ENCODE assay signal across 25 cellular contexts in genomic region chr6:142783499-142783898, GRCh38.
DNase-seq lines count a peak whose midpoint lies in the region; ATAC-seq lines count a peak whose summit lies in the region.
"Had no signal": no experiment of that assay in that cellular context is flagged by ENCODE, and none has a peak within 500 bp of the region (broad histone marks: within the 10 kb centered on the region; RNA-seq: fewer than 3 reads in every experiment).

No MANE protein-coding gene starts in this region.

- H3K36me3 ChIP-seq in SK-N-MC (ENCODE audit: insufficient read depth, low read length) = no peaks in the 10 kb centered on the region
- H3K36me3 ChIP-seq: colonic mucosa, left lung had no signal

- H3K36me3 Mint-ChIP-seq in stimulated activated naive CD8-positive, alpha-beta T cell treated with anti-CD3 and anti-CD28 coated beads, Interleukin-15, Interleukin-2, amounts not matched to agents 100 ng/mL and 50 ng/mL, for 24 hours (ENCODE audit: low read depth) = peaks cover 51% of the 10 kb centered on the region
- H3K36me3 Mint-ChIP-seq in immature natural killer cell = peaks cover 0 to 8% (median 4%) of the 10 kb centered on the region in 3 donors
- H3K36me3 Mint-ChIP-seq: CD14-positive monocyte had no signal

- DNase-seq in stimulated activated naive CD8-positive, alpha-beta T cell treated with anti-CD3 and anti-CD28 coated beads, Interleukin-15, Interleukin-2, amounts not matched to agents 100 U/mL and 50 U/mL, for 24 hours = no peak
- DNase-seq in SK-N-MC (ENCODE audit: low read depth, low spot score) = peak; percentile 40
- DNase-seq in dedifferentiated amniotic fluid mesenchymal stem cell (ENCODE audit: extremely low spot score) = peak; percentile 18
- DNase-seq in immature natural killer cell = no peak
- DNase-seq: activated CD4-positive, alpha-beta T cell treated with anti-CD3 and anti-CD28 coated beads, Interleukin-2, amount 50 U/mL, for 1 hour; activated CD8-positive, alpha-beta memory T cell treated with anti-CD3 and anti-CD28 coated beads, Interleukin-2, amount 10 ng/mL, durations not matched to agents 7 days and 5 days; activated naive CD8-positive, alpha-beta T cell treated with anti-CD3 and anti-CD28 coated beads, Interleukin-2, amount 10 ng/mL, durations not matched to agents 7 days and 5 days; colonic mucosa; DND-41; effector memory CD8-positive, alpha-beta T cell; left lung; mesendoderm; NCI-H1048; NCI-H187; right cardiac atrium; SIG-M5; stimulated activated naive CD4-positive, alpha-beta T cell treated with Interleukin-2 at 50 U/mL for 16 hours; T1000; testis had no signal

- peak overlapping the region; percentile 70 for H3K27ac Mint-ChIP-seq in stimulated activated naive CD8-positive, alpha-beta T cell treated with anti-CD3 and anti-CD28 coated beads, Interleukin-15, Interleukin-2, amounts not matched to agents 100 ng/mL and 50 ng/mL, for 24 hours
- H3K27ac Mint-ChIP-seq in immature natural killer cell = peak overlapping the region in 2 of 6 donors; percentile 12 to 19

- no peak overlapping the region for H3K9ac ChIP-seq in SK-N-MC (ENCODE audit: insufficient read length)

- H3K4me1 Mint-ChIP-seq in stimulated activated naive CD8-positive, alpha-beta T cell treated with anti-CD3 and anti-CD28 coated beads, Interleukin-15, Interleukin-2, amounts not matched to agents 100 ng/mL and 50 ng/mL, for 24 hours (ENCODE audit: low read depth) = peaks cover 81% of the 10 kb centered on the region
- peaks cover 12 to 26% of the 10 kb centered on the region in 2 donors for H3K4me1 Mint-ChIP-seq in immature natural killer cell

- H3K4me3 Mint-ChIP-seq in stimulated activated naive CD8-positive, alpha-beta T cell treated with anti-CD3 and anti-CD28 coated beads, Interleukin-15, Interleukin-2, amounts not matched to agents 100 ng/mL and 50 ng/mL, for 24 hours = no peak overlapping the region
- no peak overlapping the region for H3K4me3 Mint-ChIP-seq in immature natural killer cell
- H3K4me3 Mint-ChIP-seq: activated CD8-positive, alpha-beta memory T cell treated with anti-CD3 and anti-CD28 coated beads, Interleukin-2, amount 10 ng/mL, durations not matched to agents 7 days and 5 days; CD14-positive monocyte; effector memory CD8-positive, alpha-beta T cell; neural crest cell had no signal

- no peak for ATAC-seq in stimulated activated naive CD8-positive, alpha-beta T cell treated with anti-CD3 and anti-CD28 coated beads, Interleukin-15, Interleukin-2, amounts not matched to agents 100 U/mL and 50 U/mL, for 24 hours
- ATAC-seq in GM19455 (IDR thresholded peaks at IDR 0.05; ENCODE audit: unreplicated experiment) (no peak), HG03139 (IDR thresholded peaks at IDR 0.05; ENCODE audit: unreplicated experiment) (no peak)
- ATAC-seq: activated CD8-positive, alpha-beta memory T cell treated with anti-CD3 and anti-CD28 coated beads, Interleukin-2, amount 10 ng/mL, durations not matched to agents 7 days and 5 days; right cardiac atrium had no signal

- H3K27me3 Mint-ChIP-seq in stimulated activated naive CD8-positive, alpha-beta T cell treated with anti-CD3 and anti-CD28 coated beads, Interleukin-15, Interleukin-2, amounts not matched to agents 100 ng/mL and 50 ng/mL, for 24 hours = no peaks in the 10 kb centered on the region
- H3K27me3 Mint-ChIP-seq in immature natural killer cell (ENCODE audit: low read depth in 3 of 3) = peaks cover 0 to 2% (median 0%) of the 10 kb centered on the region in 3 donors
- H3K27me3 Mint-ChIP-seq: activated CD8-positive, alpha-beta memory T cell treated with anti-CD3 and anti-CD28 coated beads, Interleukin-2, amount 10 ng/mL, durations not matched to agents 7 days and 5 days; activated naive CD8-positive, alpha-beta T cell treated with anti-CD3 and anti-CD28 coated beads, Interleukin-2, amount 10 ng/mL, durations not matched to agents 7 days and 5 days; effector memory CD8-positive, alpha-beta T cell had no signal

- peak overlapping the region; percentile 17 for H3K27ac ChIP-seq in SK-N-MC
- H3K27ac ChIP-seq: colonic mucosa, left lung, testis had no signal

- H3K4me3 ChIP-seq in SK-N-MC = no peak overlapping the region
- H3K4me3 ChIP-seq: colonic mucosa, left lung, smooth muscle cell, testis had no signal

- H3K9me3 Mint-ChIP-seq in stimulated activated naive CD8-positive, alpha-beta T cell treated with anti-CD3 and anti-CD28 coated beads, Interleukin-15, Interleukin-2, amounts not matched to agents 100 ng/mL and 50 ng/mL, for 24 hours = no peaks in the 10 kb centered on the region
- no peaks in the 10 kb centered on the region for H3K9me3 Mint-ChIP-seq in immature natural killer cell
- H3K9me3 Mint-ChIP-seq: activated naive CD8-positive, alpha-beta T cell treated with anti-CD3 and anti-CD28 coated beads, Interleukin-2, amount 10 ng/mL, durations not matched to agents 7 days and 5 days; CD14-positive monocyte; effector memory CD8-positive, alpha-beta T cell; neural crest cell had no signal

- no peaks in the 10 kb centered on the region for H3K9me3 ChIP-seq in SK-N-MC (ENCODE audit: low read depth, low read length)
- H3K9me3 ChIP-seq: colonic mucosa, left lung, testis had no signal

Comparison
In these comparisons a context has a peak if more than half of its experiments do, and no peak if none do; other contexts are left out.
1. DNase-seq: peak in SK-N-MC (single experiment) and dedifferentiated amniotic fluid mesenchymal stem cell (single experiment); none in stimulated activated naive CD8-positive, alpha-beta T cell treated with anti-CD3 and anti-CD28 coated beads, Interleukin-15, Interleukin-2, amounts not matched to agents 100 U/mL and 50 U/mL, for 24 hours (single experiment) and immature natural killer cell (0 of 3).